ENCODE assay signal across 9 cellular contexts in genomic region chr1:43828574-43828973, GRCh38.
"Had no signal": no experiment of that assay in that cellular context is flagged by ENCODE, and none has a peak within 500 bp of the region (broad histone marks: within the 10 kb centered on the region; RNA-seq: fewer than 3 reads in every experiment).

No MANE protein-coding gene starts in this region.

- H3K4me2 ChIP-seq: GM23338 had no signal

- DNase-seq: H7, HFFc6, IMR-90, KBM-7 had no signal

- H3K27ac ChIP-seq: HL-60 had no signal

- H2AFZ ChIP-seq: GM23338 had no signal

- H3K9me3 ChIP-seq: HAP-1 had no signal

- H3K4me3 ChIP-seq: GM23338, HAP-1 had no signal

- H3K9ac ChIP-seq: KMS-11 had no signal

- ATAC-seq: GM23338, HCT116 had no signal
